2 cellular contexts compared by ENCODE assay signal in the genomic region with DNA sequence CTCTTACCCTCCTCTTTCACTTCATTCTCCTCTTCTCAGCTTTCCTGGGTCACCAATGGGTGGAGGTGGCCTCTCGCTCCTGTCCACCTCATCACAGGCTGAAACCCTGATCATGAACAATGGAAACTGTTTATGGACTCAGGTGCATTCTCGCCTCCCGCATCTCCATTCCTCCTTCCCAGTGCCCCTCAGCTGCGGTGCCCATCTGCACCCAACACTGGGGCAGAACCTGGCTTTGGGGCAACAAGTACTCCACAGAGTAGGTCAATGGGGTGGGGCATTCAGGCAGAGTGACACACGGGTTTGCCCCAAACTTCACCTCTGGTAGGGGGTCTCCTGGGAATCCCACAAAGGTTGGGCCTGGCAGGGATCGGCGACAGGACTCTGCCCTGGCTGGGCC.
A peak's percentile ranks its signal among the peaks of the same experiment; 100 is the strongest.
TF ChIP-seq lines count a peak whose summit lies in the region.

No MANE protein-coding gene starts in this region.

TF ChIP-seq in K562, 482 proteins besides CTCF, POLR2A, EP300 and RAD21 (continued from another document):
- TF ChIP-seq, protein P1, sequence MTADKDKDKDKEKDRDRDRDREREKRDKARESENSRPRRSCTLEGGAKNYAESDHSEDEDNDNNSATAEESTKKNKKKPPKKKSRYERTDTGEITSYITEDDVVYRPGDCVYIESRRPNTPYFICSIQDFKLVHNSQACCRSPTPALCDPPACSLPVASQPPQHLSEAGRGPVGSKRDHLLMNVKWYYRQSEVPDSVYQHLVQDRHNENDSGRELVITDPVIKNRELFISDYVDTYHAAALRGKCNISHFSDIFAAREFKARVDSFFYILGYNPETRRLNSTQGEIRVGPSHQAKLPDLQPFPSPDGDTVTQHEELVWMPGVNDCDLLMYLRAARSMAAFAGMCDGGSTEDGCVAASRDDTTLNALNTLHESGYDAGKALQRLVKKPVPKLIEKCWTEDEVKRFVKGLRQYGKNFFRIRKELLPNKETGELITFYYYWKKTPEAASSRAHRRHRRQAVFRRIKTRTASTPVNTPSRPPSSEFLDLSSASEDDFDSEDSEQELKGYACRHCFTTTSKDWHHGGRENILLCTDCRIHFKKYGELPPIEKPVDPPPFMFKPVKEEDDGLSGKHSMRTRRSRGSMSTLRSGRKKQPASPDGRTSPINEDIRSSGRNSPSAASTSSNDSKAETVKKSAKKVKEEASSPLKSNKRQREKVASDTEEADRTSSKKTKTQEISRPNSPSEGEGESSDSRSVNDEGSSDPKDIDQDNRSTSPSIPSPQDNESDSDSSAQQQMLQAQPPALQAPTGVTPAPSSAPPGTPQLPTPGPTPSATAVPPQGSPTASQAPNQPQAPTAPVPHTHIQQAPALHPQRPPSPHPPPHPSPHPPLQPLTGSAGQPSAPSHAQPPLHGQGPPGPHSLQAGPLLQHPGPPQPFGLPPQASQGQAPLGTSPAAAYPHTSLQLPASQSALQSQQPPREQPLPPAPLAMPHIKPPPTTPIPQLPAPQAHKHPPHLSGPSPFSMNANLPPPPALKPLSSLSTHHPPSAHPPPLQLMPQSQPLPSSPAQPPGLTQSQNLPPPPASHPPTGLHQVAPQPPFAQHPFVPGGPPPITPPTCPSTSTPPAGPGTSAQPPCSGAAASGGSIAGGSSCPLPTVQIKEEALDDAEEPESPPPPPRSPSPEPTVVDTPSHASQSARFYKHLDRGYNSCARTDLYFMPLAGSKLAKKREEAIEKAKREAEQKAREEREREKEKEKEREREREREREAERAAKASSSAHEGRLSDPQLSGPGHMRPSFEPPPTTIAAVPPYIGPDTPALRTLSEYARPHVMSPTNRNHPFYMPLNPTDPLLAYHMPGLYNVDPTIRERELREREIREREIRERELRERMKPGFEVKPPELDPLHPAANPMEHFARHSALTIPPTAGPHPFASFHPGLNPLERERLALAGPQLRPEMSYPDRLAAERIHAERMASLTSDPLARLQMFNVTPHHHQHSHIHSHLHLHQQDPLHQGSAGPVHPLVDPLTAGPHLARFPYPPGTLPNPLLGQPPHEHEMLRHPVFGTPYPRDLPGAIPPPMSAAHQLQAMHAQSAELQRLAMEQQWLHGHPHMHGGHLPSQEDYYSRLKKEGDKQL (CRISPR knock-in tag; IDR thresholded peaks at IDR 0.05; ENCODE audit: borderline replicate concordance): no peak
- no peak for TF ChIP-seq NELFE (IDR thresholded peaks at IDR 0.05; ENCODE audit: insufficient read depth, insufficient read length)

TF ChIP-seq in HepG2, 621 proteins besides CTCF, POLR2A, EP300 and RAD21 (continued from another document):
- TF ChIP-seq, protein P2, sequence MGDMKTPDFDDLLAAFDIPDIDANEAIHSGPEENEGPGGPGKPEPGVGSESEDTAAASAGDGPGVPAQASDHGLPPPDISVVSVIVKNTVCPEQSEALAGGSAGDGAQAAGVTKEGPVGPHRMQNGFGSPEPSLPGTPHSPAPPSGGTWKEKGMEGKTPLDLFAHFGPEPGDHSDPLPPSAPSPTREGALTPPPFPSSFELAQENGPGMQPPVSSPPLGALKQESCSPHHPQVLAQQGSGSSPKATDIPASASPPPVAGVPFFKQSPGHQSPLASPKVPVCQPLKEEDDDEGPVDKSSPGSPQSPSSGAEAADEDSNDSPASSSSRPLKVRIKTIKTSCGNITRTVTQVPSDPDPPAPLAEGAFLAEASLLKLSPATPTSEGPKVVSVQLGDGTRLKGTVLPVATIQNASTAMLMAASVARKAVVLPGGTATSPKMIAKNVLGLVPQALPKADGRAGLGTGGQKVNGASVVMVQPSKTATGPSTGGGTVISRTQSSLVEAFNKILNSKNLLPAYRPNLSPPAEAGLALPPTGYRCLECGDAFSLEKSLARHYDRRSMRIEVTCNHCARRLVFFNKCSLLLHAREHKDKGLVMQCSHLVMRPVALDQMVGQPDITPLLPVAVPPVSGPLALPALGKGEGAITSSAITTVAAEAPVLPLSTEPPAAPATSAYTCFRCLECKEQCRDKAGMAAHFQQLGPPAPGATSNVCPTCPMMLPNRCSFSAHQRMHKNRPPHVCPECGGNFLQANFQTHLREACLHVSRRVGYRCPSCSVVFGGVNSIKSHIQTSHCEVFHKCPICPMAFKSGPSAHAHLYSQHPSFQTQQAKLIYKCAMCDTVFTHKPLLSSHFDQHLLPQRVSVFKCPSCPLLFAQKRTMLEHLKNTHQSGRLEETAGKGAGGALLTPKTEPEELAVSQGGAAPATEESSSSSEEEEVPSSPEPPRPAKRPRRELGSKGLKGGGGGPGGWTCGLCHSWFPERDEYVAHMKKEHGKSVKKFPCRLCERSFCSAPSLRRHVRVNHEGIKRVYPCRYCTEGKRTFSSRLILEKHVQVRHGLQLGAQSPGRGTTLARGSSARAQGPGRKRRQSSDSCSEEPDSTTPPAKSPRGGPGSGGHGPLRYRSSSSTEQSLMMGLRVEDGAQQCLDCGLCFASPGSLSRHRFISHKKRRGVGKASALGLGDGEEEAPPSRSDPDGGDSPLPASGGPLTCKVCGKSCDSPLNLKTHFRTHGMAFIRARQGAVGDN (CRISPR knock-in tag; IDR thresholded peaks at IDR 0.05): peak; percentile 41; the same call in 1 of the 2 replicates
- TF ChIP-seq, protein P3, sequence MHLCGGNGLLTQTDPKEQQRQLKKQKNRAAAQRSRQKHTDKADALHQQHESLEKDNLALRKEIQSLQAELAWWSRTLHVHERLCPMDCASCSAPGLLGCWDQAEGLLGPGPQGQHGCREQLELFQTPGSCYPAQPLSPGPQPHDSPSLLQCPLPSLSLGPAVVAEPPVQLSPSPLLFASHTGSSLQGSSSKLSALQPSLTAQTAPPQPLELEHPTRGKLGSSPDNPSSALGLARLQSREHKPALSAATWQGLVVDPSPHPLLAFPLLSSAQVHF (CRISPR knock-in tag; IDR thresholded peaks at IDR 0.05): no peak
- TF ChIP-seq BRD4 (CRISPR knock-in tag; IDR thresholded peaks at IDR 0.05) (0 out of 2 replicates have a peak, but pooled peaks have one; percentile 43), DPF2 (CRISPR knock-in tag; IDR thresholded peaks at IDR 0.05; ENCODE audit: borderline replicate concordance, low read depth) (no peak), ZNF180 (CRISPR knock-in tag; IDR thresholded peaks at IDR 0.05; ENCODE audit: borderline replicate concordance, low read depth) (no peak), CENPX (CRISPR knock-in tag; IDR thresholded peaks at IDR 0.05) (no peak), ZNF563 (CRISPR knock-in tag; IDR thresholded peaks at IDR 0.05) (no peak), ZNF891 (CRISPR knock-in tag; IDR thresholded peaks at IDR 0.05) (0 out of 2 replicates have a peak, but pooled peaks have one; percentile 50), MXD4 (CRISPR knock-in tag; IDR thresholded peaks at IDR 0.05) (no peak), NRL (CRISPR knock-in tag; IDR thresholded peaks at IDR 0.05; ENCODE audit: borderline replicate concordance) (0 out of 2 replicates have a peak, but pooled peaks have one; percentile 55), ZFAT (CRISPR knock-in tag; conservative IDR thresholded peaks at IDR 0.05) (no peak), ETV5 (CRISPR knock-in tag; IDR thresholded peaks at IDR 0.05; ENCODE audit: borderline replicate concordance) (no peak), TCF7L2 (IDR thresholded peaks at IDR 0.05; ENCODE audit: low read depth, low read length) (no peak), ZBTB1 (CRISPR knock-in tag; IDR thresholded peaks at IDR 0.05; ENCODE audit: borderline replicate concordance) (no peak), ZNF274 (CRISPR knock-in tag; IDR thresholded peaks at IDR 0.05) (no peak), ZNF747 (CRISPR knock-in tag; IDR thresholded peaks at IDR 0.05; ENCODE audit: borderline replicate concordance) (no peak), MAF1 (CRISPR knock-in tag; IDR thresholded peaks at IDR 0.05; ENCODE audit: borderline replicate concordance) (no peak), ZNF546 (CRISPR knock-in tag; conservative IDR thresholded peaks at IDR 0.05) (no peak), AGO2 (optimal IDR thresholded peaks at IDR 0.05; ENCODE audit: low read depth, low read length) (no peak), PHF8 (CRISPR knock-in tag; IDR thresholded peaks at IDR 0.05) (no peak), SMAD1 (CRISPR knock-in tag; IDR thresholded peaks at IDR 0.05; ENCODE audit: borderline replicate concordance, low read depth) (no peak), GABPB1 (CRISPR knock-in tag; IDR thresholded peaks at IDR 0.05) (0 out of 2 replicates have a peak, but pooled peaks have one; percentile 14)
- TF ChIP-seq, protein P4, sequence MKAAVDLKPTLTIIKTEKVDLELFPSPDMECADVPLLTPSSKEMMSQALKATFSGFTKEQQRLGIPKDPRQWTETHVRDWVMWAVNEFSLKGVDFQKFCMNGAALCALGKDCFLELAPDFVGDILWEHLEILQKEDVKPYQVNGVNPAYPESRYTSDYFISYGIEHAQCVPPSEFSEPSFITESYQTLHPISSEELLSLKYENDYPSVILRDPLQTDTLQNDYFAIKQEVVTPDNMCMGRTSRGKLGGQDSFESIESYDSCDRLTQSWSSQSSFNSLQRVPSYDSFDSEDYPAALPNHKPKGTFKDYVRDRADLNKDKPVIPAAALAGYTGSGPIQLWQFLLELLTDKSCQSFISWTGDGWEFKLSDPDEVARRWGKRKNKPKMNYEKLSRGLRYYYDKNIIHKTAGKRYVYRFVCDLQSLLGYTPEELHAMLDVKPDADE (CRISPR knock-in tag; IDR thresholded peaks at IDR 0.05): no peak
- TF ChIP-seq, protein P5, sequence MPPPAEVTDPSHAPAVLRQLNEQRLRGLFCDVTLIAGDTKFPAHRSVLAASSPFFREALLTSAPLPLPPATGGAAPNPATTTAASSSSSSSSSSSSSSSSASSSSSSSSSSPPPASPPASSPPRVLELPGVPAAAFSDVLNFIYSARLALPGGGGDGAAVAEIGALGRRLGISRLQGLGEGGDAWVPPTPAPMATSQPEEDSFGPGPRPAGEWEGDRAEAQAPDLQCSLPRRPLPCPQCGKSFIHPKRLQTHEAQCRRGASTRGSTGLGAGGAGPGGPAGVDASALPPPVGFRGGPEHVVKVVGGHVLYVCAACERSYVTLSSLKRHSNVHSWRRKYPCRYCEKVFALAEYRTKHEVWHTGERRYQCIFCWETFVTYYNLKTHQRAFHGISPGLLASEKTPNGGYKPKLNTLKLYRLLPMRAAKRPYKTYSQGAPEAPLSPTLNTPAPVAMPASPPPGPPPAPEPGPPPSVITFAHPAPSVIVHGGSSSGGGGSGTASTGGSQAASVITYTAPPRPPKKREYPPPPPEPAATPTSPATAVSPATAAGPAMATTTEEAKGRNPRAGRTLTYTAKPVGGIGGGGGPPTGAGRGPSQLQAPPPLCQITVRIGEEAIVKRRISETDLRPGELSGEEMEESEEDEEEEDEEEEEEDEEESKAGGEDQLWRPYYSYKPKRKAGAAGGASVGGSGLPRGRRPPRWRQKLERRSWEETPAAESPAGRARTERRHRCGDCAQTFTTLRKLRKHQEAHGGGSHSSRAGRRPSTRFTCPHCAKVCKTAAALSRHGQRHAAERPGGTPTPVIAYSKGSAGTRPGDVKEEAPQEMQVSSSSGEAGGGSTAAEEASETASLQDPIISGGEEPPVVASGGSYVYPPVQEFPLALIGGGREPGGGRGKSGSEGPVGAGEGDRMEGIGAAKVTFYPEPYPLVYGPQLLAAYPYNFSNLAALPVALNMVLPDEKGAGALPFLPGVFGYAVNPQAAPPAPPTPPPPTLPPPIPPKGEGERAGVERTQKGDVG (CRISPR knock-in tag; IDR thresholded peaks at IDR 0.05; ENCODE audit: borderline replicate concordance): 0 out of 2 replicates have a peak, but pooled peaks have one; percentile 54
- TF ChIP-seq, protein P6, sequence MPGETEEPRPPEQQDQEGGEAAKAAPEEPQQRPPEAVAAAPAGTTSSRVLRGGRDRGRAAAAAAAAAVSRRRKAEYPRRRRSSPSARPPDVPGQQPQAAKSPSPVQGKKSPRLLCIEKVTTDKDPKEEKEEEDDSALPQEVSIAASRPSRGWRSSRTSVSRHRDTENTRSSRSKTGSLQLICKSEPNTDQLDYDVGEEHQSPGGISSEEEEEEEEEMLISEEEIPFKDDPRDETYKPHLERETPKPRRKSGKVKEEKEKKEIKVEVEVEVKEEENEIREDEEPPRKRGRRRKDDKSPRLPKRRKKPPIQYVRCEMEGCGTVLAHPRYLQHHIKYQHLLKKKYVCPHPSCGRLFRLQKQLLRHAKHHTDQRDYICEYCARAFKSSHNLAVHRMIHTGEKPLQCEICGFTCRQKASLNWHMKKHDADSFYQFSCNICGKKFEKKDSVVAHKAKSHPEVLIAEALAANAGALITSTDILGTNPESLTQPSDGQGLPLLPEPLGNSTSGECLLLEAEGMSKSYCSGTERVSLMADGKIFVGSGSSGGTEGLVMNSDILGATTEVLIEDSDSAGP (CRISPR knock-in tag; IDR thresholded peaks at IDR 0.05; ENCODE audit: borderline replicate concordance): peak; percentile 38; the same call in 1 of the 2 replicates
- TF ChIP-seq, protein P7, sequence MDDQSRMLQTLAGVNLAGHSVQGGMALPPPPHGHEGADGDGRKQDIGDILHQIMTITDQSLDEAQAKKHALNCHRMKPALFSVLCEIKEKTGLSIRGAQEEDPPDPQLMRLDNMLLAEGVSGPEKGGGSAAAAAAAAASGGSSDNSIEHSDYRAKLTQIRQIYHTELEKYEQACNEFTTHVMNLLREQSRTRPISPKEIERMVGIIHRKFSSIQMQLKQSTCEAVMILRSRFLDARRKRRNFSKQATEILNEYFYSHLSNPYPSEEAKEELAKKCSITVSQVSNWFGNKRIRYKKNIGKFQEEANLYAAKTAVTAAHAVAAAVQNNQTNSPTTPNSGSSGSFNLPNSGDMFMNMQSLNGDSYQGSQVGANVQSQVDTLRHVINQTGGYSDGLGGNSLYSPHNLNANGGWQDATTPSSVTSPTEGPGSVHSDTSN (CRISPR knock-in tag; IDR thresholded peaks at IDR 0.05; ENCODE audit: borderline replicate concordance): no peak
- TF ChIP-seq, protein P8, sequence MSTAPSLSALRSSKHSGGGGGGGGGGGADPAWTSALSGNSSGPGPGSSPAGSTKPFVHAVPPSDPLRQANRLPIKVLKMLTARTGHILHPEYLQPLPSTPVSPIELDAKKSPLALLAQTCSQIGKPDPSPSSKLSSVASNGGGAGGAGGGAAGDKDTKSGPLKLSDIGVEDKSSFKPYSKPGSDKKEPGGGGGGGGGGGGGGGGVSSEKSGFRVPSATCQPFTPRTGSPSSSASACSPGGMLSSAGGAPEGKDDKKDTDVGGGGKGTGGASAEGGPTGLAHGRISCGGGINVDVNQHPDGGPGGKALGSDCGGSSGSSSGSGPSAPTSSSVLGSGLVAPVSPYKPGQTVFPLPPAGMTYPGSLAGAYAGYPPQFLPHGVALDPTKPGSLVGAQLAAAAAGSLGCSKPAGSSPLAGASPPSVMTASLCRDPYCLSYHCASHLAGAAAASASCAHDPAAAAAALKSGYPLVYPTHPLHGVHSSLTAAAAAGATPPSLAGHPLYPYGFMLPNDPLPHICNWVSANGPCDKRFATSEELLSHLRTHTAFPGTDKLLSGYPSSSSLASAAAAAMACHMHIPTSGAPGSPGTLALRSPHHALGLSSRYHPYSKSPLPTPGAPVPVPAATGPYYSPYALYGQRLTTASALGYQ (CRISPR knock-in tag; IDR thresholded peaks at IDR 0.05): no peak
- TF ChIP-seq, protein P9, sequence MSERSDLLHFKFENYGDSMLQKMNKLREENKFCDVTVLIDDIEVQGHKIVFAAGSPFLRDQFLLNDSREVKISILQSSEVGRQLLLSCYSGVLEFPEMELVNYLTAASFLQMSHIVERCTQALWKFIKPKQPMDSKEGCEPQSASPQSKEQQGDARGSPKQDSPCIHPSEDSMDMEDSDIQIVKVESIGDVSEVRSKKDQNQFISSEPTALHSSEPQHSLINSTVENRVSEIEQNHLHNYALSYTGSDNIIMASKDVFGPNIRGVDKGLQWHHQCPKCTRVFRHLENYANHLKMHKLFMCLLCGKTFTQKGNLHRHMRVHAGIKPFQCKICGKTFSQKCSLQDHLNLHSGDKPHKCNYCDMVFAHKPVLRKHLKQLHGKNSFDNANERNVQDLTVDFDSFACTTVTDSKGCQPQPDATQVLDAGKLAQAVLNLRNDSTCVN (CRISPR knock-in tag; IDR thresholded peaks at IDR 0.05; ENCODE audit: borderline replicate concordance): no peak
TF ChIP-seq in HepG2: peak in this region for 8.
